ENCODE assay signal across 8 cellular contexts in genomic region chr7:150377116-150377979, GRCh38. TPM values are rescaled to one million over a fixed set of nuclear protein-coding genes. Genes with fewer than 3 reads are reported as not detected.
DNase-seq lines count a peak whose midpoint lies in the region; ATAC-seq, FAIRE-seq and TF ChIP-seq lines count a peak whose summit lies in the region.

No MANE protein-coding gene starts in this region.

- peaks cover 0 to 22% (median 0%) of the 10 kb centered on the region in 3 donors for H3K36me3 Mint-ChIP-seq in CD8-positive, alpha-beta memory T cell

- no peak overlapping the region for H3K9ac ChIP-seq in HUES64 (ENCODE audit: low read depth, low read length)
- no peak overlapping the region for H3K9ac ChIP-seq in neuronal stem cell (ENCODE audit: low read depth, low read length, poor library complexity)

- H3K4me1 ChIP-seq in CD8-positive, alpha-beta memory T cell (ENCODE audit: insufficient read depth, low read length) = peaks cover 34% of the 10 kb centered on the region
- H3K4me1 ChIP-seq in HUES64 (ENCODE audit: insufficient read depth, low read length) = peaks cover 55% of the 10 kb centered on the region
- H3K4me1 ChIP-seq in body of pancreas = peaks cover 72% of the 10 kb centered on the region
- H3K4me1 ChIP-seq in neuronal stem cell (ENCODE audit: control insufficient read depth in 2 of 2, insufficient read depth in 1 of 2, low read depth in 1 of 2, low read length in 2 of 2) = peaks cover 33% of the 10 kb centered on the region in 2 donors

- CTCF ChIA-PET in CD8-positive, alpha-beta memory T cell (lab: Charles Lee) = interaction anchor here (1.1 to 2.2 kb wide), 7 partner anchors 8 to 33 kb away, joined by 3 to 7 read pairs (median 6); partner anchors contain the start of gene REPIN1

- WGBS in HUES64 = 71% methylated on average over 5 of the region's 6 CpGs
- 21 to 27% methylated on average over 6 of the region's 6 CpGs for WGBS in body of pancreas, 2 donors
- no CpG with 5 or more reads among the region's 6 CpGs for WGBS in neuronal stem cell (ENCODE audit: extremely low coverage in 2 of 2, insufficient read length in 2 of 2, insufficient replicate concordance in 1 of 2), 2 donors

- no peak for FAIRE-seq in urothelium cell line (lab: Jason Lieb, UNC)

- intact Hi-C loops in body of pancreas (cut with DNase I) = no loop called here

- no peak overlapping the region for H3K18ac ChIP-seq in neuronal stem cell (ENCODE audit: low read length)

- TF ChIP-seq POLR2A in body of pancreas (IDR thresholded peaks at IDR 0.05) = no peak

- no peak overlapping the region for H3K14ac ChIP-seq in neuronal stem cell (ENCODE audit: low read length)

- no peaks in the 10 kb centered on the region for H3K9me3 Mint-ChIP-seq in CD8-positive, alpha-beta memory T cell

- peaks cover 30 to 49% (median 37%) of the 10 kb centered on the region in 3 donors for H3K4me1 Mint-ChIP-seq in CD8-positive, alpha-beta memory T cell

- H3K27me3 Mint-ChIP-seq in CD8-positive, alpha-beta memory T cell = peaks cover 0 to 3% of the 10 kb centered on the region in 2 donors

- no peak overlapping the region for H2AFZ ChIP-seq in neuronal stem cell (ENCODE audit: low read length)

- no peak for DNase-seq in CD8-positive, alpha-beta memory T cell
- no peak for DNase-seq in body of pancreas
- DNase-seq in neuronal stem cell (ENCODE audit: low spot score) = no peak
- no peak for DNase-seq in urothelium cell line (ENCODE audit: low spot score)
- no peak for DNase-seq in globus pallidus (ENCODE audit: low spot score)

- no peak overlapping the region for H3K4me2 ChIP-seq in neuronal stem cell (ENCODE audit: insufficient read depth, low read length, poor library complexity, severe bottlenecking)

- POLR2A ChIA-PET in CD8-positive, alpha-beta memory T cell (lab: Charles Lee) = interaction anchor here (1.3 to 1.4 kb wide), 2 partner anchors 8 to 28 kb away, joined by 8 to 9 read pairs; a partner anchor contains a TSS

- H2BK120ac ChIP-seq in neuronal stem cell (ENCODE audit: low read depth, low read length) = no peak overlapping the region

- ATAC-seq in body of pancreas (no peak), GM21447 (IDR thresholded peaks at IDR 0.05; ENCODE audit: unreplicated experiment) (no peak), GM21515 (IDR thresholded peaks at IDR 0.05; ENCODE audit: unreplicated experiment) (no peak)

- peaks cover 11% of the 10 kb centered on the region for H3K79me1 ChIP-seq in neuronal stem cell (ENCODE audit: low read depth, low read length)

- H3K36me3 ChIP-seq in CD8-positive, alpha-beta memory T cell (ENCODE audit: insufficient read depth, low read length) = no peaks in the 10 kb centered on the region
- H3K36me3 ChIP-seq in HUES64 (ENCODE audit: insufficient read depth, low read length) (peaks cover 24% of the 10 kb centered on the region), body of pancreas (replicated peaks in 1 of 2; ENCODE audit: insufficient read depth in 1 of 2, low read depth in 2 of 2) (peaks cover 0 to 2% of the 10 kb centered on the region in 2 donors), neuronal stem cell (replicated peaks in 1 of 2; ENCODE audit: control insufficient read depth in 2 of 2, insufficient read depth in 2 of 2, low read length in 2 of 2) (peaks cover 21 to 32% of the 10 kb centered on the region in 2 donors)

- no peak overlapping the region for H2AK5ac ChIP-seq in neuronal stem cell (ENCODE audit: low read depth, low read length)

- H3K9me3 ChIP-seq in CD8-positive, alpha-beta memory T cell (ENCODE audit: low read length) = no peaks in the 10 kb centered on the region
- no peaks in the 10 kb centered on the region for H3K9me3 ChIP-seq in HUES64 (ENCODE audit: insufficient read depth, low read depth, low read length)
- no peaks in the 10 kb centered on the region for H3K9me3 ChIP-seq in body of pancreas
- H3K9me3 ChIP-seq in neuronal stem cell (replicated peaks in 1 of 2; ENCODE audit: control insufficient read depth in 2 of 2, insufficient read depth in 1 of 2, low read depth in 1 of 2, low read length in 2 of 2) = no peaks in the 10 kb centered on the region

- no peak overlapping the region for H4K8ac ChIP-seq in neuronal stem cell (ENCODE audit: low read depth, low read length)

- H2BK15ac ChIP-seq in neuronal stem cell (ENCODE audit: low read length) = no peak overlapping the region

- no peak overlapping the region for H2BK12ac ChIP-seq in neuronal stem cell (ENCODE audit: low read length)

- TF ChIP-seq CTCF in body of pancreas (IDR thresholded peaks at IDR 0.05) = no peak

- H3K27me3 ChIP-seq in CD8-positive, alpha-beta memory T cell (ENCODE audit: insufficient read depth, low read length, poor library complexity, severe bottlenecking) = no peaks in the 10 kb centered on the region
- no peaks in the 10 kb centered on the region for H3K27me3 ChIP-seq in HUES64 (ENCODE audit: insufficient read depth, low read length)
- no peaks in the 10 kb centered on the region for H3K27me3 ChIP-seq in body of pancreas
- no peaks in the 10 kb centered on the region for H3K27me3 ChIP-seq in neuronal stem cell (ENCODE audit: control insufficient read depth in 3 of 3, insufficient read depth in 3 of 3, low read depth in 1 of 3, low read length in 3 of 3)

- H3K4me3 Mint-ChIP-seq in CD8-positive, alpha-beta memory T cell = peak overlapping the region; percentile 79 to 95 (median 85)

- no peak overlapping the region for H3K4me3 ChIP-seq in CD8-positive, alpha-beta memory T cell (ENCODE audit: low read length)
- H3K4me3 ChIP-seq in HUES64 (ENCODE audit: low read length) (no peak overlapping the region), body of pancreas (no peak overlapping the region), neuronal stem cell (ENCODE audit: low read length in 2 of 2) (no peak overlapping the region)

- no peak overlapping the region for H3K27ac ChIP-seq in CD8-positive, alpha-beta memory T cell (ENCODE audit: low read depth, low read length)
- peak overlapping the region; percentile 99 for H3K27ac ChIP-seq in HUES64 (ENCODE audit: low read depth, low read length)
- peak overlapping the region in 3 of 4 donors; percentile 93 to 98 (median 97) for H3K27ac ChIP-seq in body of pancreas
- peak overlapping the region; percentile 25 for H3K27ac ChIP-seq in neuronal stem cell (replicated peaks; ENCODE audit: low read length)

- no peak overlapping the region for H3K4ac ChIP-seq in neuronal stem cell (ENCODE audit: low read length)

- no peak overlapping the region for H4K91ac ChIP-seq in neuronal stem cell (ENCODE audit: low read depth, low read length, poor library complexity)

- H3K27ac Mint-ChIP-seq in CD8-positive, alpha-beta memory T cell = peak overlapping the region in 7 of 8 donors; percentile 44 to 91 (median 80)

- no peak overlapping the region for H3K23ac ChIP-seq in neuronal stem cell (ENCODE audit: low read depth, low read length, poor library complexity)

- H2BK5ac ChIP-seq in neuronal stem cell (ENCODE audit: low read length) = no peak overlapping the region

RNA-seq across cellular contexts. Expression of gene ZNF775, which starts 1.8 kb away (rescaled TPM):
- 1 to 10 TPM; 6.0 TPM for total RNA-seq in CD8-positive, alpha-beta memory T cell
- polyA plus RNA-seq in CD8-positive, alpha-beta memory T cell = 8.7 TPM
- 12.3 TPM for polyA plus RNA-seq in HUES64 (2013, experiment 1 of 2)
- polyA plus RNA-seq in HUES64 (2013, experiment 2 of 2) = 13.2 TPM
- 10 to 100 TPM in 1 of 2 donors, 1 to 10 TPM in 1; 6.0 to 10.2 TPM for total RNA-seq in body of pancreas
- 15.9 TPM for polyA plus RNA-seq in neuronal stem cell (2013, experiment 1 of 2)
- 15.7 TPM for polyA plus RNA-seq in neuronal stem cell (2013, experiment 2 of 2)

RNA-seq across cellular contexts. Expression of gene REPIN1, which starts 8.7 kb away (rescaled TPM):
- 10 to 100 TPM; 57.0 to 58.2 TPM for total RNA-seq in CD8-positive, alpha-beta memory T cell
- 60.8 TPM for polyA plus RNA-seq in CD8-positive, alpha-beta memory T cell
- polyA plus RNA-seq in HUES64 (2013, experiment 1 of 2) = 78.2 TPM
- polyA plus RNA-seq in HUES64 (2013, experiment 2 of 2) = 91.5 TPM
- total RNA-seq in body of pancreas = 100 to 1,000 TPM in 1 of 2 donors, 10 to 100 TPM in 1; 77.0 to 117 TPM
- polyA plus RNA-seq in neuronal stem cell (2013, experiment 1 of 2) = 84.5 TPM
- 85.1 TPM for polyA plus RNA-seq in neuronal stem cell (2013, experiment 2 of 2)

RNA-seq across cellular contexts. Expression of gene RARRES2, which starts 35.9 kb away (rescaled TPM):
- not detected for total RNA-seq in CD8-positive, alpha-beta memory T cell
- not detected for polyA plus RNA-seq in CD8-positive, alpha-beta memory T cell
- 94.7 TPM for polyA plus RNA-seq in HUES64 (2013, experiment 1 of 2)
- polyA plus RNA-seq in HUES64 (2013, experiment 2 of 2) = 75.3 TPM
- total RNA-seq in body of pancreas = 100 to 1,000 TPM; 245 to 400 TPM
- polyA plus RNA-seq in neuronal stem cell (2013, experiment 1 of 2) = 0.99 TPM
- polyA plus RNA-seq in neuronal stem cell (2013, experiment 2 of 2) = 1.0 TPM

RNA-seq across cellular contexts. Expression of gene ACTR3C, which starts 54.0 kb away (rescaled TPM):
- total RNA-seq in CD8-positive, alpha-beta memory T cell = 1 to 10 TPM; 4.5 to 6.6 TPM
- 4.7 TPM for polyA plus RNA-seq in CD8-positive, alpha-beta memory T cell
- polyA plus RNA-seq in HUES64 (2013, experiment 1 of 2) = 1.3 TPM
- polyA plus RNA-seq in HUES64 (2013, experiment 2 of 2) = 0.51 TPM
- 10 to 100 TPM; 35.5 to 69.9 TPM for total RNA-seq in body of pancreas
- not detected for polyA plus RNA-seq in neuronal stem cell (2013, experiment 1 of 2)
- not detected for polyA plus RNA-seq in neuronal stem cell (2013, experiment 2 of 2)

RNA-seq across cellular contexts. Expression of gene LRRC61, which starts 54.2 kb away (rescaled TPM):
- total RNA-seq in CD8-positive, alpha-beta memory T cell = 10 to 100 TPM; 27.9 to 32.0 TPM
- 25.8 TPM for polyA plus RNA-seq in CD8-positive, alpha-beta memory T cell
- 37.8 TPM for polyA plus RNA-seq in HUES64 (2013, experiment 1 of 2)
- polyA plus RNA-seq in HUES64 (2013, experiment 2 of 2) = 42.0 TPM
- 10 to 100 TPM in 1 of 2 donors, 1 to 10 TPM in 1; 4.9 to 25.2 TPM for total RNA-seq in body of pancreas
- polyA plus RNA-seq in neuronal stem cell (2013, experiment 1 of 2) = 0.81 TPM
- polyA plus RNA-seq in neuronal stem cell (2013, experiment 2 of 2) = 0.79 TPM

Comparison
In these comparisons a context has a peak if more than half of its experiments do, and no peak if none do; other contexts are left out.
1. RNA of gene RARRES2, which starts 35.9 kb away (total RNA-seq): 245 to 400 TPM in body of pancreas; not detected in CD8-positive, alpha-beta memory T cell; every median in the first group is over 100 times any median in the second.